Comparison of ENCODE assay signal across 10 cellular contexts in the genomic region with DNA sequence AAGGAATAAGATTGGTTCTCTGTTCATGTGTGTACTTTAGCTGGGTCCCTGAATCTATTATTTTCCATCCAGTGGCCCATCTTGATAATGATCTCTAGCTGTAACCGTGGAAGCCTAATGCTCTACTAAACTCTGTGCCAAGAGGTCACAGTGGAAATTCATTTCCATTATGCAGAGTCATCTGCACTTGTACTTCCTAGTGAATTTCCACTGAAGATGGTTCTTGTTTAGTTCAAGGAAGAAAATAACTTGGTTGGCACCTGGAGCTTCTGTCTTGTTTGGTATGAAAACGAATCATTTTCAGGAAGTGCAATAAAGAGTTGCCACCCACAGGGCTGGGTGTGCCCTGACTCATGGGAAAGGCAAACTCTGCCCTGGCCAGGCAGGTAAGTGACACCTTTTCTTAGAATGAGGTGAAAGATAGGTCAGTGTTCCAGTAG. TPM values are rescaled to one million over a fixed set of nuclear protein-coding genes. Genes with fewer than 3 reads are reported as not detected.
DNase-seq lines count a peak whose midpoint lies in the region; ATAC-seq and TF ChIP-seq lines count a peak whose summit lies in the region.
"Had no signal": no experiment of that assay in that cellular context is flagged by ENCODE, and none has a peak within 500 bp of the region (broad histone marks: within the 10 kb centered on the region; RNA-seq: fewer than 3 reads in every experiment).

No MANE protein-coding gene starts in this region.

- no peak for DNase-seq in left ventricle myocardium inferior
- DNase-seq in right atrium auricular region (ENCODE audit: low spot score), result no peak
- peak in 1 of 2 donors; percentile 24 for DNase-seq in activated T-cell treated with anti-CD3 and anti-CD28 coated beads, Interleukin-2, amount 50 U/mL, for 72 hours
- no peak for DNase-seq in left lobe of liver (ENCODE audit: low spot score)
- no peak for DNase-seq in type B pancreatic cell (ENCODE audit: extremely low spot score, unreplicated experiment)
- DNase-seq in MV-4-11 (lab: John Stamatoyannopoulos, UW), result no peak
- DNase-seq: NCI-H524 treated with DMSO at 0.1 percent for 48 hours had no signal

- H3K27me3 ChIP-seq in left ventricle myocardium inferior (ENCODE audit: low read depth) (no peaks in the 10 kb centered on the region), right atrium auricular region (no peaks in the 10 kb centered on the region)

- H3K27me3 Mint-ChIP-seq in activated T-cell treated with anti-CD3 and anti-CD28 coated beads, Interleukin-2, amount 50 U/mL, for 72 hours (ENCODE audit: low read depth), result no peaks in the 10 kb centered on the region
- no peaks in the 10 kb centered on the region for H3K27me3 Mint-ChIP-seq in type B pancreatic cell

- H3K4me1 ChIP-seq in left ventricle myocardium inferior (peaks cover 100% of the 10 kb centered on the region), right atrium auricular region (peaks cover 0 to 60% of the 10 kb centered on the region in 2 donors)

- H3K27ac ChIP-seq in left ventricle myocardium inferior (replicated peaks) (peak overlapping the region; percentile 98), right atrium auricular region (peak overlapping the region in 1 of 2 donors; percentile 98)

- H3K36me3 ChIP-seq in left ventricle myocardium inferior, result no peaks in the 10 kb centered on the region
- no peaks in the 10 kb centered on the region for H3K36me3 ChIP-seq in right atrium auricular region

- H3K4me3 ChIP-seq in left ventricle myocardium inferior, result no peak overlapping the region
- no peak overlapping the region for H3K4me3 ChIP-seq in right atrium auricular region

- intact Hi-C loops in left ventricle myocardium inferior (cut with micrococcal nuclease), result no loop called here

- H3K4me3 Mint-ChIP-seq in activated T-cell treated with anti-CD3 and anti-CD28 coated beads, Interleukin-2, amount 50 U/mL, for 72 hours, result peak overlapping the region; percentile 46 to 58
- H3K4me3 Mint-ChIP-seq in type B pancreatic cell, result peak overlapping the region; percentile 20

- TF ChIP-seq CTCF in left ventricle myocardium inferior (IDR thresholded peaks at IDR 0.05; ENCODE audit: borderline replicate concordance) (no peak), right atrium auricular region (IDR thresholded peaks at IDR 0.05) (no peak), type B pancreatic cell (conservative IDR thresholded peaks at IDR 0.05) (no peak)

- ATAC-seq in activated T-cell treated with anti-CD3 and anti-CD28 coated beads, Interleukin-2, amount 50 U/mL, for 72 hours (replicated peaks in 1 of 2), result peak; percentile 31 to 49
- peak; percentile 67 for ATAC-seq in left lobe of liver
- no peak for ATAC-seq in HG03025 (IDR thresholded peaks at IDR 0.05; ENCODE audit: low FRiP score, unreplicated experiment)
- ATAC-seq in GM21737 (IDR thresholded peaks at IDR 0.05; ENCODE audit: unreplicated experiment), result no peak
- ATAC-seq: activated CD4-positive, CD25-positive, alpha-beta regulatory T cell treated with anti-CD3 and anti-CD28 coated beads, Interleukin-2, amount 50 U/mL, for 24 hours had no signal

- peak overlapping the region; percentile 91 for H3K27ac Mint-ChIP-seq in activated T-cell treated with anti-CD3 and anti-CD28 coated beads, Interleukin-2, amount 50 U/mL, for 72 hours
- H3K27ac Mint-ChIP-seq in type B pancreatic cell, result peak overlapping the region; percentile 42

- peaks cover 64% of the 10 kb centered on the region for H3K4me1 Mint-ChIP-seq in activated T-cell treated with anti-CD3 and anti-CD28 coated beads, Interleukin-2, amount 50 U/mL, for 72 hours (ENCODE audit: low read depth)
- H3K4me1 Mint-ChIP-seq in type B pancreatic cell (ENCODE audit: unreplicated experiment), result peaks cover 36% of the 10 kb centered on the region

- H3K9me3 ChIP-seq in left ventricle myocardium inferior (replicated peaks), result no peaks in the 10 kb centered on the region
- H3K9me3 ChIP-seq in right atrium auricular region, result no peaks in the 10 kb centered on the region

- no peaks in the 10 kb centered on the region for H3K9me3 Mint-ChIP-seq in activated T-cell treated with anti-CD3 and anti-CD28 coated beads, Interleukin-2, amount 50 U/mL, for 72 hours
- no peaks in the 10 kb centered on the region for H3K9me3 Mint-ChIP-seq in type B pancreatic cell

- peaks cover 5 to 6% of the 10 kb centered on the region in 2 donors for H3K36me3 Mint-ChIP-seq in activated T-cell treated with anti-CD3 and anti-CD28 coated beads, Interleukin-2, amount 50 U/mL, for 72 hours (ENCODE audit: insufficient read depth in 2 of 2)
- H3K36me3 Mint-ChIP-seq in type B pancreatic cell, result peaks cover 18% of the 10 kb centered on the region

RNA-seq across cellular contexts. Expression of a gene that starts 10.3 kb away (rescaled TPM):
- total RNA-seq in left ventricle myocardium inferior (97.4 TPM), right atrium auricular region (100 to 1,000 TPM; 117 to 186 TPM), left lobe of liver (63.6 TPM), type B pancreatic cell (ENCODE audit: low replicate concordance) (96.7 and 112 TPM in 2 replicates)
- 10 to 100 TPM; 50.4 to 67.7 TPM for total RNA-seq in activated T-cell treated with anti-CD3 and anti-CD28 coated beads, Interleukin-2, amount 50 U/mL, for 72 hours

Comparison
In these comparisons a context has a peak if more than half of its experiments do, and no peak if none do; other contexts are left out.
1. ATAC-seq: peak in activated T-cell treated with anti-CD3 and anti-CD28 coated beads, Interleukin-2, amount 50 U/mL, for 72 hours (2 of 2) and left lobe of liver (single experiment); none in HG03025 (single experiment) and GM21737 (single experiment).